In genomic region chr16:81140930-81141780, GRCh38 we compare ENCODE assay signal across 1 cellular context.
TF ChIP-seq lines count a peak whose summit lies in the region.

No MANE protein-coding gene starts in this region.

TF ChIP-seq in HepG2, 621 proteins besides CTCF, POLR2A, EP300 and RAD21 (continued from another document and continues in another):
- TF ChIP-seq ELF4 (CRISPR knock-in tag; IDR thresholded peaks at IDR 0.05; ENCODE audit: borderline replicate concordance) (no peak), KAT2B (IDR thresholded peaks at IDR 0.05; ENCODE audit: borderline replicate concordance, low read depth, low read length) (no peak), ZNF275 (CRISPR knock-in tag; IDR thresholded peaks at IDR 0.05; ENCODE audit: borderline replicate concordance) (no peak), GMEB2 (CRISPR knock-in tag; IDR thresholded peaks at IDR 0.05; ENCODE audit: low read depth) (no peak), MXD3 (CRISPR knock-in tag; IDR thresholded peaks at IDR 0.05) (no peak), TEAD3 (CRISPR knock-in tag; optimal IDR thresholded peaks at IDR 0.05; ENCODE audit: borderline replicate concordance) (peak; percentile 57), RAD51 (IDR thresholded peaks at IDR 0.05; ENCODE audit: borderline replicate concordance) (no peak), ZBTB39 (CRISPR knock-in tag; IDR thresholded peaks at IDR 0.05) (no peak), ZHX1 (CRISPR knock-in tag; IDR thresholded peaks at IDR 0.05; ENCODE audit: low read depth) (no peak), ZNF589 (CRISPR knock-in tag; conservative IDR thresholded peaks at IDR 0.05) (no peak), ZNF431 (CRISPR knock-in tag; IDR thresholded peaks at IDR 0.05; ENCODE audit: borderline replicate concordance, low read depth) (no peak), ATF1 (CRISPR knock-in tag; IDR thresholded peaks at IDR 0.05) (no peak), RXRB (CRISPR knock-in tag; IDR thresholded peaks at IDR 0.05; ENCODE audit: borderline replicate concordance) (0 out of 2 replicates have a peak, but pooled peaks have one; percentile 11), KLF9 (CRISPR knock-in tag; IDR thresholded peaks at IDR 0.05; ENCODE audit: low read depth) (no peak), PAXIP1 (CRISPR knock-in tag; conservative IDR thresholded peaks at IDR 0.05) (no peak), ZBED4 (CRISPR knock-in tag; IDR thresholded peaks at IDR 0.05; ENCODE audit: borderline replicate concordance) (no peak), ZNF331 (CRISPR knock-in tag; IDR thresholded peaks at IDR 0.05) (peak; percentile 69; the same call in 1 of the 2 replicates), RFXANK (CRISPR knock-in tag; IDR thresholded peaks at IDR 0.05) (no peak), ZNF703 (CRISPR knock-in tag; IDR thresholded peaks at IDR 0.05; ENCODE audit: borderline replicate concordance) (no peak), GTF2F1 (IDR thresholded peaks at IDR 0.05; ENCODE audit: low read length) (no peak), HDAC2 (CRISPR knock-in tag; IDR thresholded peaks at IDR 0.05) (peak; percentile 41; the same call in 1 of the 2 replicates), KLF15 (CRISPR knock-in tag; IDR thresholded peaks at IDR 0.05; ENCODE audit: borderline replicate concordance) (no peak), ZNF367 (CRISPR knock-in tag; IDR thresholded peaks at IDR 0.05; ENCODE audit: borderline replicate concordance) (no peak), ATF3 (CRISPR knock-in tag; IDR thresholded peaks at IDR 0.05) (peak; percentile 26; the same call in 1 of the 2 replicates), ZFP36L1 (CRISPR knock-in tag; IDR thresholded peaks at IDR 0.05) (no peak), ZNF839 (CRISPR knock-in tag; IDR thresholded peaks at IDR 0.05; ENCODE audit: borderline replicate concordance) (peak; percentile 74; the same call in 1 of the 2 replicates), ATRX (CRISPR knock-in tag; IDR thresholded peaks at IDR 0.05; ENCODE audit: borderline replicate concordance) (no peak), RBAK (CRISPR knock-in tag; IDR thresholded peaks at IDR 0.05) (no peak; the same call in 1 of the 2 replicates), MAZ (IDR thresholded peaks at IDR 0.05; ENCODE audit: borderline replicate concordance, low read depth, low read length) (no peak), MAZ (CRISPR knock-in tag; IDR thresholded peaks at IDR 0.05; ENCODE audit: low read depth) (no peak), PRDM15 (CRISPR knock-in tag; IDR thresholded peaks at IDR 0.05) (no peak), ESRRA (CRISPR knock-in tag; IDR thresholded peaks at IDR 0.05; ENCODE audit: low read depth) (no peak), ZNF333 (CRISPR knock-in tag; IDR thresholded peaks at IDR 0.05; ENCODE audit: borderline replicate concordance) (peak; percentile 75; the same call in 1 of the 2 replicates), BCL3 (CRISPR knock-in tag; IDR thresholded peaks at IDR 0.05) (peak; percentile 75; the same call in 1 of the 2 replicates), ZSCAN20 (CRISPR knock-in tag; IDR thresholded peaks at IDR 0.05; ENCODE audit: borderline replicate concordance) (no peak), ZNF160 (CRISPR knock-in tag; IDR thresholded peaks at IDR 0.05) (0 out of 2 replicates have a peak, but pooled peaks have one; percentile 30), ZBTB21 (CRISPR knock-in tag; IDR thresholded peaks at IDR 0.05) (no peak), POGZ (CRISPR knock-in tag; IDR thresholded peaks at IDR 0.05) (peak; percentile 60), U2AF2 (IDR thresholded peaks at IDR 0.05; ENCODE audit: low read depth, low read length) (no peak), MTF1 (CRISPR knock-in tag; IDR thresholded peaks at IDR 0.05) (no peak)
